In the genomic region with DNA sequence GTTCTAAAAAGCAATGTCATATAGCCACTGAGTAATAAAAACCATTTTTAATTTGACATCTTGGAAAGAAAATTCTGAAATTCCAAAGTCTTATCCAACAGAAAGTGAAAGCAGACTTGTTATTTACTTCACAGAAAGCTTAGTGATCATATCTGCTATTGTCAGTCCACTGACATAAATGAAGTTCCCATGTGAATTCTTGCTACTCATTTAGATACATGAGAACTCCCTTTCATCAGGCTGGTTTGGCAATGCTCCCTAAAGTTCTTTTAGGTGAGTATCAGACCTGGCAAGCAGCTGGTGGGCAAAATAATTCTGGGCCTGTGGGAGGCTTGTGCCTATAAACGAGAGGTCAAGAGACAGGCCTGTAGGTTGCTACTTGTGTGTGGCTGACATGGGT, we compare ENCODE assay signal across 23 cellular contexts. TPM values are rescaled to one million over a fixed set of nuclear protein-coding genes. Genes with fewer than 3 reads are reported as not detected.
DNase-seq lines count a peak whose midpoint lies in the region; ATAC-seq, FAIRE-seq and TF ChIP-seq lines count a peak whose summit lies in the region.
"Had no signal": no experiment of that assay in that cellular context is flagged by ENCODE, and none has a peak within 500 bp of the region (broad histone marks: within the 10 kb centered on the region; RNA-seq: fewer than 3 reads in every experiment).

No MANE protein-coding gene starts in this region.

- H3K4me1 ChIP-seq in CD4-positive, alpha-beta memory T cell (ENCODE audit: insufficient read depth, low read length) = no peaks in the 10 kb centered on the region
- no peaks in the 10 kb centered on the region for H3K4me1 ChIP-seq in osteoblast (ENCODE audit: insufficient read depth, low read length)
- H3K4me1 ChIP-seq: Peyer's patch, SJSA1 had no signal

- peaks cover 0 to 2% (median 0%) of the 10 kb centered on the region in 4 donors for H3K4me1 Mint-ChIP-seq in CD4-positive, alpha-beta memory T cell
- H3K4me1 Mint-ChIP-seq in WTC11 = no peaks in the 10 kb centered on the region

- H3K4me2 ChIP-seq in osteoblast (ENCODE audit: insufficient read depth, low read length) = no peak overlapping the region

- no peak overlapping the region for H3K4me3 Mint-ChIP-seq in CD4-positive, alpha-beta memory T cell
- no peak overlapping the region for H3K4me3 Mint-ChIP-seq in WTC11
- H3K4me3 Mint-ChIP-seq: HFFc6 had no signal

- FAIRE-seq in H54 (lab: Jason Lieb, UNC) = peak; percentile 15
- FAIRE-seq: GM19239 had no signal

- POLR2A ChIA-PET in CD4-positive, alpha-beta memory T cell (lab: Charles Lee; ENCODE audit: partially characterized antibody) = no interaction called here
- POLR2A ChIA-PET in WTC11 (lab: Charles Lee) = no interaction called here

- intact Hi-C loops in CD4-positive, alpha-beta memory T cell (cut with micrococcal nuclease) = no loop called here

- no peaks in the 10 kb centered on the region for H4K20me1 ChIP-seq in osteoblast (ENCODE audit: insufficient read depth, low read length)

- ATAC-seq in GM21360 (IDR thresholded peaks at IDR 0.05; ENCODE audit: unreplicated experiment) (no peak), WTC11 (no peak), HG03039 (IDR thresholded peaks at IDR 0.05; ENCODE audit: unreplicated experiment) (no peak)
- ATAC-seq: heart left ventricle, left colon had no signal

- no peak for TF ChIP-seq POLR2A in H54 (IDR thresholded peaks at IDR 0.05; ENCODE audit: low read depth, low read length)

- CTCF ChIA-PET in CD4-positive, alpha-beta memory T cell (lab: Charles Lee; ENCODE audit: partially characterized antibody) = no interaction called here
- CTCF ChIA-PET in WTC11 (lab: Charles Lee) = no interaction called here

- H3K9me3 ChIP-seq in CD4-positive, alpha-beta memory T cell (ENCODE audit: control insufficient read depth in 1 of 2, low read length in 2 of 2) = no peaks in the 10 kb centered on the region
- H3K9me3 ChIP-seq in osteoblast (ENCODE audit: low read depth, low read length) = no peaks in the 10 kb centered on the region
- H3K9me3 ChIP-seq: heart left ventricle, Peyer's patch, SJSA1 had no signal

- DNase-seq in CD4-positive, alpha-beta memory T cell = no peak
- DNase-seq in H54 (ENCODE audit: insufficient read length, low spot score) (no peak), fibroblast of peridontal ligament (ENCODE audit: extremely low read depth) (peak; percentile 64), osteoblast (ENCODE audit: insufficient read length, low spot score, missing footprints) (no peak), SIG-M5 treated with dmso at 0.1 percent for 504 hours (lab: John Stamatoyannopoulos, UW; ENCODE audit: unreplicated experiment) (no peak), WTC11 (ENCODE audit: low spot score) (no peak)
- DNase-seq: activated CD4-positive, alpha-beta T cell treated with anti-CD3 and anti-CD28 coated beads, Interleukin-2, amount 50 U/mL, for 1 hour; activated CD8-positive, alpha-beta memory T cell treated with anti-CD3 and anti-CD28 coated beads, Interleukin-2, amount 50 U/mL, for 4 hours; activated effector memory CD4-positive, alpha-beta T cell treated with anti-CD3 and anti-CD28 coated beads, Interleukin-2, amount 50 U/mL, for 16 hours; heart left ventricle; HFFc6; left colon; NCI-H1092; NCI-H2081; NCI-H446 treated with DMSO at 0.1 percent for 48 hours; Peyer's patch; stimulated activated naive CD4-positive, alpha-beta T cell treated with Interleukin-2 at 50 U/mL for 16 hours; trophoblast cell had no signal

- peak overlapping the region in 4 of 7 donors; percentile 9 to 47 (median 34) for H3K27ac Mint-ChIP-seq in CD4-positive, alpha-beta memory T cell
- H3K27ac Mint-ChIP-seq in WTC11 = no peak overlapping the region
- H3K27ac Mint-ChIP-seq: HFFc6 had no signal

- H3K4me3 ChIP-seq in CD4-positive, alpha-beta memory T cell (ENCODE audit: low read length in 2 of 2) = no peak overlapping the region
- H3K4me3 ChIP-seq in osteoblast (ENCODE audit: insufficient read depth, low read length) = no peak overlapping the region
- H3K4me3 ChIP-seq: cardiac muscle cell, heart left ventricle, Peyer's patch, SJSA1 had no signal

- H3K27ac ChIP-seq in CD4-positive, alpha-beta memory T cell (ENCODE audit: low read depth, low read length) = no peak overlapping the region
- H3K27ac ChIP-seq in osteoblast (ENCODE audit: low read depth, low read length) = peak overlapping the region; percentile 20
- H3K27ac ChIP-seq: cardiac muscle cell, Peyer's patch, SJSA1 had no signal

- H3K27me3 Mint-ChIP-seq in CD4-positive, alpha-beta memory T cell = no peaks in the 10 kb centered on the region
- no peaks in the 10 kb centered on the region for H3K27me3 Mint-ChIP-seq in WTC11 (ENCODE audit: low read depth)

- TF ChIP-seq CTCF in osteoblast (IDR thresholded peaks at IDR 0.05; ENCODE audit: extremely low read depth, low read depth, low read length) = no peak
- no peak for TF ChIP-seq CTCF in WTC11 (IDR thresholded peaks at IDR 0.05)

- H3K36me3 Mint-ChIP-seq in CD4-positive, alpha-beta memory T cell = peaks cover 34 to 64% of the 10 kb centered on the region in 2 donors
- peaks cover 61% of the 10 kb centered on the region for H3K36me3 Mint-ChIP-seq in WTC11

- H2AFZ ChIP-seq in osteoblast (ENCODE audit: low read length) = no peak overlapping the region

- H3K79me2 ChIP-seq in osteoblast (ENCODE audit: insufficient read depth, low read length) = no peaks in the 10 kb centered on the region

- H3K27me3 ChIP-seq in CD4-positive, alpha-beta memory T cell (ENCODE audit: insufficient read depth, low read length) = no peaks in the 10 kb centered on the region
- H3K27me3 ChIP-seq in osteoblast (ENCODE audit: insufficient read depth, low read length) = no peaks in the 10 kb centered on the region
- H3K27me3 ChIP-seq: cardiac muscle cell, heart left ventricle, Peyer's patch, SJSA1 had no signal

- H3K36me3 ChIP-seq in CD4-positive, alpha-beta memory T cell (ENCODE audit: insufficient read depth, low read length) = peaks cover 32% of the 10 kb centered on the region
- peaks cover 27% of the 10 kb centered on the region for H3K36me3 ChIP-seq in osteoblast (ENCODE audit: insufficient read depth, low read length)

- no peaks in the 10 kb centered on the region for H3K9me3 Mint-ChIP-seq in CD4-positive, alpha-beta memory T cell
- no peaks in the 10 kb centered on the region for H3K9me3 Mint-ChIP-seq in WTC11
- H3K9me3 Mint-ChIP-seq: HFFc6 had no signal

TF ChIP-seq in WTC11, 78 proteins besides CTCF, POLR2A, EP300 and RAD21 (continues in another document):
- TF ChIP-seq ZBTB21 (CRISPR knock-in tag; IDR thresholded peaks at IDR 0.05; ENCODE audit: borderline replicate concordance) (no peak), IRF2 (CRISPR knock-in tag; IDR thresholded peaks at IDR 0.05; ENCODE audit: borderline replicate concordance, low read depth) (no peak), ZNF396 (CRISPR knock-in tag; IDR thresholded peaks at IDR 0.05; ENCODE audit: borderline replicate concordance) (no peak), PRRX2 (CRISPR knock-in tag; IDR thresholded peaks at IDR 0.05) (no peak)
- TF ChIP-seq, protein P1, sequence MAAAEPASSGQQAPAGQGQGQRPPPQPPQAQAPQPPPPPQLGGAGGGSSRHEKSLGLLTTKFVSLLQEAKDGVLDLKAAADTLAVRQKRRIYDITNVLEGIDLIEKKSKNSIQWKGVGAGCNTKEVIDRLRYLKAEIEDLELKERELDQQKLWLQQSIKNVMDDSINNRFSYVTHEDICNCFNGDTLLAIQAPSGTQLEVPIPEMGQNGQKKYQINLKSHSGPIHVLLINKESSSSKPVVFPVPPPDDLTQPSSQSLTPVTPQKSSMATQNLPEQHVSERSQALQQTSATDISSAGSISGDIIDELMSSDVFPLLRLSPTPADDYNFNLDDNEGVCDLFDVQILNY (CRISPR knock-in tag; IDR thresholded peaks at IDR 0.05) = no peak
- TF ChIP-seq, protein P2, sequence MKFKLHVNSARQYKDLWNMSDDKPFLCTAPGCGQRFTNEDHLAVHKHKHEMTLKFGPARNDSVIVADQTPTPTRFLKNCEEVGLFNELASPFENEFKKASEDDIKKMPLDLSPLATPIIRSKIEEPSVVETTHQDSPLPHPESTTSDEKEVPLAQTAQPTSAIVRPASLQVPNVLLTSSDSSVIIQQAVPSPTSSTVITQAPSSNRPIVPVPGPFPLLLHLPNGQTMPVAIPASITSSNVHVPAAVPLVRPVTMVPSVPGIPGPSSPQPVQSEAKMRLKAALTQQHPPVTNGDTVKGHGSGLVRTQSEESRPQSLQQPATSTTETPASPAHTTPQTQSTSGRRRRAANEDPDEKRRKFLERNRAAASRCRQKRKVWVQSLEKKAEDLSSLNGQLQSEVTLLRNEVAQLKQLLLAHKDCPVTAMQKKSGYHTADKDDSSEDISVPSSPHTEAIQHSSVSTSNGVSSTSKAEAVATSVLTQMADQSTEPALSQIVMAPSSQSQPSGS (CRISPR knock-in tag; IDR thresholded peaks at IDR 0.05; ENCODE audit: borderline replicate concordance, low read depth) = no peak
- TF ChIP-seq, protein P3, sequence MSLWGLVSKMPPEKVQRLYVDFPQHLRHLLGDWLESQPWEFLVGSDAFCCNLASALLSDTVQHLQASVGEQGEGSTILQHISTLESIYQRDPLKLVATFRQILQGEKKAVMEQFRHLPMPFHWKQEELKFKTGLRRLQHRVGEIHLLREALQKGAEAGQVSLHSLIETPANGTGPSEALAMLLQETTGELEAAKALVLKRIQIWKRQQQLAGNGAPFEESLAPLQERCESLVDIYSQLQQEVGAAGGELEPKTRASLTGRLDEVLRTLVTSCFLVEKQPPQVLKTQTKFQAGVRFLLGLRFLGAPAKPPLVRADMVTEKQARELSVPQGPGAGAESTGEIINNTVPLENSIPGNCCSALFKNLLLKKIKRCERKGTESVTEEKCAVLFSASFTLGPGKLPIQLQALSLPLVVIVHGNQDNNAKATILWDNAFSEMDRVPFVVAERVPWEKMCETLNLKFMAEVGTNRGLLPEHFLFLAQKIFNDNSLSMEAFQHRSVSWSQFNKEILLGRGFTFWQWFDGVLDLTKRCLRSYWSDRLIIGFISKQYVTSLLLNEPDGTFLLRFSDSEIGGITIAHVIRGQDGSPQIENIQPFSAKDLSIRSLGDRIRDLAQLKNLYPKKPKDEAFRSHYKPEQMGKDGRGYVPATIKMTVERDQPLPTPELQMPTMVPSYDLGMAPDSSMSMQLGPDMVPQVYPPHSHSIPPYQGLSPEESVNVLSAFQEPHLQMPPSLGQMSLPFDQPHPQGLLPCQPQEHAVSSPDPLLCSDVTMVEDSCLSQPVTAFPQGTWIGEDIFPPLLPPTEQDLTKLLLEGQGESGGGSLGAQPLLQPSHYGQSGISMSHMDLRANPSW (CRISPR knock-in tag; conservative IDR thresholded peaks at IDR 0.05; ENCODE audit: low read depth) = no peak

RNA-seq across cellular contexts. Expression of a gene that starts 23.4 kb away (rescaled TPM):
- total RNA-seq in CD4-positive, alpha-beta memory T cell = 100 to 1,000 TPM; 134 to 142 TPM
- 100 to 1,000 TPM; 277 to 331 TPM for polyA plus RNA-seq in CD4-positive, alpha-beta memory T cell
- total RNA-seq in osteoblast (512 and 524 TPM in 2 replicates), WTC11 (2021) (746 to 781 TPM (median 746 TPM) in 3 replicates)

RNA-seq across cellular contexts. Expression of a gene that starts 36.3 kb away (rescaled TPM):
- total RNA-seq in CD4-positive, alpha-beta memory T cell = 10 to 100 TPM; 10.0 to 12.2 TPM
- 10 to 100 TPM; 62.5 to 67.2 TPM for polyA plus RNA-seq in CD4-positive, alpha-beta memory T cell
- total RNA-seq in osteoblast = 53.6 and 58.6 TPM in 2 replicates
- 210 to 238 TPM (median 210 TPM) in 3 replicates for total RNA-seq in WTC11 (2021)
